In genomic region chr3:114005406-114005987, GRCh38 we compare ENCODE assay signal across 14 cellular contexts. TPM values are rescaled to one million over a fixed set of nuclear protein-coding genes. Genes with fewer than 3 reads are reported as not detected.
DNase-seq lines count a peak whose midpoint lies in the region; ATAC-seq and TF ChIP-seq lines count a peak whose summit lies in the region.
"Had no signal": no experiment of that assay in that cellular context is flagged by ENCODE, and none has a peak within 500 bp of the region (broad histone marks: within the 10 kb centered on the region; RNA-seq: fewer than 3 reads in every experiment).

No MANE protein-coding gene starts in this region.

- no peak overlapping the region for H3K4me3 ChIP-seq in left ventricle myocardium inferior
- H3K4me3 ChIP-seq in uterus: no peak overlapping the region
- H3K4me3 ChIP-seq: pancreas had no signal

- H3K27me3 ChIP-seq in left ventricle myocardium inferior (ENCODE audit: low read depth): no peaks in the 10 kb centered on the region
- H3K27me3 ChIP-seq in uterus: no peaks in the 10 kb centered on the region
- H3K27me3 ChIP-seq: pancreas had no signal

- CTCF ChIA-PET in activated CD4-positive, alpha-beta T cell treated with anti-CD3 and anti-CD28 coated beads for 36 hours (lab: Charles Lee): interaction anchor here (0.7 to 1.0 kb wide), 2 partner anchors 148 to 152 kb away, joined by 4 read pairs; no protein-coding TSS in a partner anchor

- intact Hi-C loops in activated CD4-positive, alpha-beta T cell treated with anti-CD3 and anti-CD28 coated beads for 36 hours (cut with DNase I, micrococcal nuclease): no loop called here
- intact Hi-C loops in left ventricle myocardium inferior (cut with micrococcal nuclease): no loop called here
- intact Hi-C loops in uterus (cut with DNase I; ENCODE audit: low total_unique reads): no loop called here

- ATAC-seq in GM18508 (IDR thresholded peaks at IDR 0.05; ENCODE audit: insufficient read depth, unreplicated experiment): peak; percentile 83
- peak; percentile 82 for ATAC-seq in GM21381 (IDR thresholded peaks at IDR 0.05; ENCODE audit: unreplicated experiment)
- ATAC-seq in HG03064 (IDR thresholded peaks at IDR 0.05; ENCODE audit: low read depth, unreplicated experiment): peak; percentile 92
- ATAC-seq in T-helper 17 cell: peak; percentile 78
- ATAC-seq in activated CD4-positive, alpha-beta T cell treated with anti-CD3 and anti-CD28 coated beads for 36 hours: no peak
- ATAC-seq: pancreas had no signal

- H3K4me1 Mint-ChIP-seq in T-helper 17 cell: no peaks in the 10 kb centered on the region
- H3K4me1 Mint-ChIP-seq in activated CD4-positive, alpha-beta T cell treated with anti-CD3 and anti-CD28 coated beads for 36 hours: no peaks in the 10 kb centered on the region

- no peak for DNase-seq in T-helper 17 cell
- DNase-seq in activated CD4-positive, alpha-beta T cell treated with anti-CD3 and anti-CD28 coated beads for 36 hours: no peak
- DNase-seq in left ventricle myocardium inferior: no peak
- no peak for DNase-seq in uterus
- no peak for DNase-seq in SKM-1 (lab: John Stamatoyannopoulos, UW; ENCODE audit: unreplicated experiment)
- DNase-seq: CD4-positive, alpha-beta T cell; erythroblast; NCI-H2227 treated with DMSO at 0.1 percent for 48 hours; pancreas; T-helper 1 cell had no signal

- no peak overlapping the region for H3K4me3 Mint-ChIP-seq in T-helper 17 cell
- no peak overlapping the region for H3K4me3 Mint-ChIP-seq in activated CD4-positive, alpha-beta T cell treated with anti-CD3 and anti-CD28 coated beads for 36 hours
- H3K4me3 Mint-ChIP-seq: CD4-positive, alpha-beta T cell; type B pancreatic cell had no signal

- POLR2A ChIA-PET in activated CD4-positive, alpha-beta T cell treated with anti-CD3 and anti-CD28 coated beads for 36 hours (lab: Charles Lee): no interaction called here

- no peaks in the 10 kb centered on the region for H3K9me3 Mint-ChIP-seq in activated CD4-positive, alpha-beta T cell treated with anti-CD3 and anti-CD28 coated beads for 36 hours (ENCODE audit: low read depth)
- H3K9me3 Mint-ChIP-seq: CD4-positive, alpha-beta T cell; type B pancreatic cell had no signal

- H3K4me1 ChIP-seq in left ventricle myocardium inferior (no peaks in the 10 kb centered on the region), uterus (no peaks in the 10 kb centered on the region)
- H3K4me1 ChIP-seq: pancreas had no signal

- no peaks in the 10 kb centered on the region for H3K27me3 Mint-ChIP-seq in T-helper 17 cell
- no peaks in the 10 kb centered on the region for H3K27me3 Mint-ChIP-seq in activated CD4-positive, alpha-beta T cell treated with anti-CD3 and anti-CD28 coated beads for 36 hours
- H3K27me3 Mint-ChIP-seq: CD4-positive, alpha-beta T cell; type B pancreatic cell had no signal

- H3K27ac Mint-ChIP-seq in T-helper 17 cell: no peak overlapping the region
- no peak overlapping the region for H3K27ac Mint-ChIP-seq in activated CD4-positive, alpha-beta T cell treated with anti-CD3 and anti-CD28 coated beads for 36 hours
- H3K27ac Mint-ChIP-seq: CD4-positive, alpha-beta T cell; type B pancreatic cell had no signal

- TF ChIP-seq CTCF in left ventricle myocardium inferior (IDR thresholded peaks at IDR 0.05; ENCODE audit: borderline replicate concordance) (no peak), uterus (IDR thresholded peaks at IDR 0.05) (no peak)

- H3K27ac ChIP-seq in left ventricle myocardium inferior (replicated peaks) (no peak overlapping the region), uterus (no peak overlapping the region)
- H3K27ac ChIP-seq: pancreas had no signal

- peaks cover 32% of the 10 kb centered on the region for H3K36me3 ChIP-seq in left ventricle myocardium inferior
- no peaks in the 10 kb centered on the region for H3K36me3 ChIP-seq in uterus
- H3K36me3 ChIP-seq: pancreas had no signal

- H3K9me3 ChIP-seq in T-helper 17 cell (ENCODE audit: control insufficient read depth, low read length, poor library complexity, severe bottlenecking) (no peaks in the 10 kb centered on the region), left ventricle myocardium inferior (replicated peaks) (peaks cover 8% of the 10 kb centered on the region), uterus (no peaks in the 10 kb centered on the region)
- H3K9me3 ChIP-seq: pancreas had no signal

- no peak for TF ChIP-seq POLR2A in uterus (IDR thresholded peaks at IDR 0.05)

- H3K36me3 Mint-ChIP-seq in T-helper 17 cell (ENCODE audit: low read depth): peaks cover 3% of the 10 kb centered on the region
- peaks cover 8% of the 10 kb centered on the region for H3K36me3 Mint-ChIP-seq in activated CD4-positive, alpha-beta T cell treated with anti-CD3 and anti-CD28 coated beads for 36 hours (ENCODE audit: low read depth)

RNA-seq across cellular contexts. Expression of gene CCDC191, which starts 50.8 kb away (rescaled TPM):
- 1 to 10 TPM; 6.4 to 6.8 TPM for total RNA-seq in T-helper 17 cell
- 1 to 10 TPM; 2.2 to 2.4 TPM for total RNA-seq in activated CD4-positive, alpha-beta T cell treated with anti-CD3 and anti-CD28 coated beads for 36 hours
- 0.77 TPM for total RNA-seq in left ventricle myocardium inferior
- 1 to 10 TPM; 4.1 to 9.8 (median 7.0) TPM for total RNA-seq in uterus

RNA-seq across cellular contexts. Expression of gene QTRT2, which starts 51.0 kb away (rescaled TPM):
- total RNA-seq in T-helper 17 cell (10 to 100 TPM; 42.1 to 43.4 TPM), left ventricle myocardium inferior (4.1 TPM), uterus (10 to 100 TPM in 3 of 4 donors, 1 to 10 TPM in 1; 2.4 to 54.5 (median 25.4) TPM)
- total RNA-seq in activated CD4-positive, alpha-beta T cell treated with anti-CD3 and anti-CD28 coated beads for 36 hours: 10 to 100 TPM; 31.3 to 47.0 TPM

RNA-seq across cellular contexts. Expression of gene ZDHHC23, which starts 57.7 kb away (rescaled TPM):
- total RNA-seq in T-helper 17 cell (1 to 10 TPM; 6.4 to 8.3 TPM), left ventricle myocardium inferior (2.7 TPM), uterus (10 to 100 TPM in 1 of 4 donors, 1 to 10 TPM in 2, under 1 TPM in 1; 0.29 to 10.8 (median 4.9) TPM)
- total RNA-seq in activated CD4-positive, alpha-beta T cell treated with anti-CD3 and anti-CD28 coated beads for 36 hours: 1 to 10 TPM; 4.5 to 5.1 TPM
